In the genomic region with DNA sequence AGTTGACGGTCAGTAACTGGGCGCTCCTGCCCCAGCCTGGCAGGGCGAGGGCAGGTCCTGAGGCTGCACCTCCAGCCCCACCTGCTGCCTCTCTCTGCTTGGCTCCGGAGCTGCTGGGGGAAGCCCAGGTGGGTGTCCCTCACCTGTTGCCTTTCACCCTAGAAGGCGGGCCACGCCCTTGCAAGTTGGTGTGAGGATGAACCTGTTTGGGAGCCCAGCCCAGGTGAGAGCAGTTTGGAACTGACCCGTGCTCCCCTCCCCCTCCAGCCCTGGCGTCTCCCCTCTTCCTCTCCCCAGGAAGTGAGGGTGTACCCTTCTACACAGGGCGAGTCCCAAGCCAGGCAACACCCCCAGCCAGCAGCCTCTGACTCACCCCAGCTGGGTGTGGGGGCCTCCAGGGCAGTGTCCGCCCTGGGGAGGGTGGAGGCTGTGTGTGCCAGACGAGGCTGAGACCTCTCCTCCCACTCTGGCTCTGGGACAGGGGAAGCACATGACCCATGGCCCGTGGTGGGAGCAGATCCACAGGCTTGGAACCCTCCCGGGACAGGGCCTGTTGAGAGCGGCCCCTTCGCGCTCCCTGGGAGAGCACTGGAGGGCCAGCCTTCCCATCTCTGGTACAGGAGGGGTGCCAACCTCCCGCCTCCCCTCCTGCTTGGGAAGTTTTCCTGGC, we compare ENCODE assay signal across 10 cellular contexts. TPM values are rescaled to one million over a fixed set of nuclear protein-coding genes. Genes with fewer than 3 reads are reported as not detected.
A peak's percentile ranks its signal among the peaks of the same experiment; 100 is the strongest.
DNase-seq lines count a peak whose midpoint lies in the region; ATAC-seq and TF ChIP-seq lines count a peak whose summit lies in the region.
"Had no signal": no experiment of that assay in that cellular context is flagged by ENCODE, and none has a peak within 500 bp of the region (broad histone marks: within the 10 kb centered on the region; RNA-seq: fewer than 3 reads in every experiment).

No MANE protein-coding gene starts in this region.

- DNase-seq in activated CD4-positive, CD25-positive, alpha-beta regulatory T cell treated with anti-CD3 and anti-CD28 coated beads, Interleukin-2, amount 50 U/mL, for 72 hours = no peak
- peak; percentile 44 to 99 (median 91) for DNase-seq in anterior cingulate cortex (lab: John Stamatoyannopoulos, UW)
- peak; percentile 79 for DNase-seq in hepatocyte (ENCODE audit: low spot score)
- DNase-seq in DMS153 treated with DMSO at 0.1 percent for 48 hours (lab: John Stamatoyannopoulos, UW; ENCODE audit: unreplicated experiment) = no peak
- no peak for DNase-seq in activated effector memory CD4-positive, alpha-beta T cell treated with anti-CD3 and anti-CD28 coated beads, Interleukin-2, amount 50 U/mL, for 16 hours
- DNase-seq: activated B cell treated with CpG ODN at 0.5 μM for 24 hours had no signal

- peaks cover 13% of the 10 kb centered on the region for H3K4me1 ChIP-seq in hepatocyte (ENCODE audit: insufficient read depth)

- H2AFZ ChIP-seq in hepatocyte = no peak overlapping the region

- peaks cover 29% of the 10 kb centered on the region for H3K79me2 ChIP-seq in hepatocyte

- H3K9me2 ChIP-seq in hepatocyte (replicated peaks; ENCODE audit: insufficient read depth) = no peaks in the 10 kb centered on the region

- H3K27ac ChIP-seq in hepatocyte = peak overlapping the region; percentile 81
- H3K27ac ChIP-seq in skin epidermis = peak overlapping the region in 20 of 21 experiments; percentile 45 to 96 (median 86)
- H3K27ac ChIP-seq: C4-2B had no signal

- H3K4me2 ChIP-seq in hepatocyte = peak overlapping the region; percentile 48

- no peaks in the 10 kb centered on the region for H3K9me3 ChIP-seq in hepatocyte (ENCODE audit: low read depth)

- no peak overlapping the region for H3K4me3 ChIP-seq in hepatocyte
- peak overlapping the region in 2 of 7 experiments; percentile 10 to 11 for H3K4me3 ChIP-seq in skin epidermis

- no peaks in the 10 kb centered on the region for H3K36me3 ChIP-seq in hepatocyte (replicated peaks; ENCODE audit: insufficient read depth, low read depth)

- WGBS in hepatocyte (ENCODE audit: low lambda C conversion rate, missing lambda C conversion rate) = 80% methylated on average over 17 of the region's 17 CpGs

- H4K20me1 ChIP-seq in hepatocyte (ENCODE audit: insufficient read depth, poor library complexity, severe bottlenecking) = no peaks in the 10 kb centered on the region

- no peaks in the 10 kb centered on the region for H3K27me3 ChIP-seq in hepatocyte

- no peak for TF ChIP-seq CTCF in hepatocyte (IDR thresholded peaks at IDR 0.05; ENCODE audit: poor library complexity)

- ATAC-seq in activated CD4-positive, CD25-positive, alpha-beta regulatory T cell treated with anti-CD3 and anti-CD28 coated beads, Interleukin-2, amount 50 U/mL, for 24 hours = peak; percentile 56 to 64
- no peak for ATAC-seq in GM21515 (IDR thresholded peaks at IDR 0.05; ENCODE audit: unreplicated experiment)

RNA-seq across cellular contexts. Expression of gene LRRC8A, which starts 10.4 kb away (rescaled TPM):
- 28.8 and 30.7 TPM in 2 replicates for total RNA-seq in hepatocyte
- 46.8 and 55.6 TPM in 2 replicates for polyA plus RNA-seq in hepatocyte

RNA-seq across cellular contexts. Expression of gene KYAT1, which starts 10.6 kb away (rescaled TPM):
- total RNA-seq in hepatocyte = 5.1 and 7.9 TPM in 2 replicates
- polyA plus RNA-seq in hepatocyte = 8.4 and 8.7 TPM in 2 replicates

RNA-seq across cellular contexts. Expression of gene PHYHD1, which starts 28.4 kb away (rescaled TPM):
- 12.6 and 20.3 TPM in 2 replicates for total RNA-seq in hepatocyte
- polyA plus RNA-seq in hepatocyte = 25.7 and 32.3 TPM in 2 replicates

RNA-seq across cellular contexts. Expression of gene DOLK, which starts 55.0 kb away (rescaled TPM):
- total RNA-seq in hepatocyte = 30.2 and 34.2 TPM in 2 replicates
- polyA plus RNA-seq in hepatocyte = 37.4 and 45.0 TPM in 2 replicates

RNA-seq across cellular contexts. Expression of gene NUP188, which starts 55.1 kb away (rescaled TPM):
- total RNA-seq in hepatocyte = 24.4 and 28.1 TPM in 2 replicates
- 28.1 and 31.2 TPM in 2 replicates for polyA plus RNA-seq in hepatocyte

Comparison
In these comparisons a context has a peak if more than half of its experiments do, and no peak if none do; other contexts are left out.
1. DNase-seq: peak in anterior cingulate cortex (58 of 58) and hepatocyte (single experiment); none in activated CD4-positive, CD25-positive, alpha-beta regulatory T cell treated with anti-CD3 and anti-CD28 coated beads, Interleukin-2, amount 50 U/mL, for 72 hours (single experiment), DMS153 treated with DMSO at 0.1 percent for 48 hours (single experiment) and activated effector memory CD4-positive, alpha-beta T cell treated with anti-CD3 and anti-CD28 coated beads, Interleukin-2, amount 50 U/mL, for 16 hours (single experiment).